15 cellular contexts compared by ENCODE assay signal in genomic region chr7:5379576-5379975, GRCh38. TPM values are rescaled to one million over a fixed set of nuclear protein-coding genes. Genes with fewer than 3 reads are reported as not detected.
DNase-seq lines count a peak whose midpoint lies in the region; ATAC-seq, FAIRE-seq and TF ChIP-seq lines count a peak whose summit lies in the region.
"Had no signal": no experiment of that assay in that cellular context is flagged by ENCODE, and none has a peak within 500 bp of the region (broad histone marks: within the 10 kb centered on the region; RNA-seq: fewer than 3 reads in every experiment).

No MANE protein-coding gene starts in this region.

- TF ChIP-seq EP300 in HepG2 (IDR thresholded peaks at IDR 0.05; ENCODE audit: low read depth in 2 of 2, low read length in 2 of 2) (no peak), HepG2 (CRISPR knock-in tag; IDR thresholded peaks at IDR 0.05; ENCODE audit: borderline replicate concordance) (no peak), sigmoid colon (IDR thresholded peaks at IDR 0.05) (no peak)

- in situ Hi-C loops in HepG2 (cut with HindIII; ENCODE audit: extremely low pct_ligation_motif_present, low pct_unique_long_range_greater_than_20kb), result no loop called here

- peaks cover 60% of the 10 kb centered on the region; the same call in 1 of the 2 replicates for H4K20me1 ChIP-seq in HepG2 (ENCODE audit: insufficient read depth, low read length)

- peaks cover 47% of the 10 kb centered on the region for H3K79me2 ChIP-seq in HepG2 (ENCODE audit: insufficient read depth, low read length)

- H3K27me3 ChIP-seq in HepG2 (ENCODE audit: control insufficient read depth in 1 of 2, insufficient read depth in 2 of 2, low read length in 2 of 2), result no peaks in the 10 kb centered on the region
- no peaks in the 10 kb centered on the region for H3K27me3 ChIP-seq in right lobe of liver
- H3K27me3 ChIP-seq in sigmoid colon, result no peaks in the 10 kb centered on the region

- intact Hi-C loops in HepG2 (cut with micrococcal nuclease; ENCODE audit: unreplicated experiment) (no loop called here), right lobe of liver (cut with DNase I) (no loop called here), sigmoid colon (cut with DNase I) (no loop called here)

- peaks cover 10% of the 10 kb centered on the region; the same call in 1 of the 2 replicates for H3K4me1 ChIP-seq in HepG2 (ENCODE audit: insufficient read depth, low read length)
- H3K4me1 ChIP-seq in right lobe of liver, result peaks cover 0 to 8% (median 0%) of the 10 kb centered on the region in 4 donors
- H3K4me1 ChIP-seq in sigmoid colon, result peaks cover 0 to 81% (median 74%) of the 10 kb centered on the region in 4 donors

- no peak for DNase-seq in HepG2 (ENCODE audit: low spot score)
- DNase-seq in right lobe of liver, result no peak
- DNase-seq in left kidney (ENCODE audit: low read depth, low spot score), result peak; percentile 56
- no peak for DNase-seq in sigmoid colon
- DNase-seq in AG20443 (ENCODE audit: low spot score), result no peak
- DNase-seq in NCI-H2171 (lab: John Stamatoyannopoulos, UW), result no peak
- no peak for DNase-seq in NAMALWA (ENCODE audit: low spot score)
- DNase-seq: 8988T; ACHN; C1 segment of cervical spinal cord; Calu3; CD4-positive, alpha-beta T cell; DMS 273 treated with DMSO at 0.1 percent for 48 hours; HCEC 1CT had no signal

- H3K9me3 ChIP-seq in HepG2 (ENCODE audit: low read length), result no peaks in the 10 kb centered on the region
- no peaks in the 10 kb centered on the region for H3K9me3 ChIP-seq in right lobe of liver
- no peaks in the 10 kb centered on the region for H3K9me3 ChIP-seq in sigmoid colon

- no peak for TF ChIP-seq RAD21 in HepG2 (CRISPR knock-in tag; IDR thresholded peaks at IDR 0.05)

- BruUV-seq in HepG2 (replicated peaks; lab: Mats Ljungman, UMichigan), result no TSS peak

- no peak for FAIRE-seq in HepG2 (lab: Jason Lieb, UNC)
- FAIRE-seq: HTR-8/SVneo had no signal

- WGBS in HepG2 (ENCODE audit: low lambda C conversion rate), result 100% methylated on average over 10 of the region's 18 CpGs
- WGBS in right lobe of liver (ENCODE audit: insufficient coverage, low coverage, low lambda C conversion rate, missing lambda C conversion rate), result 93% methylated on average over 7 of the region's 18 CpGs
- 84 to 89% methylated on average over 18 of the region's 18 CpGs for WGBS in sigmoid colon, 2 donors

- no peak overlapping the region for H3K4me3 ChIP-seq in HepG2 (replicated peaks in 1 of 3; ENCODE audit: insufficient read depth in 1 of 3, low read depth in 2 of 3, low read length in 3 of 3)
- H3K4me3 ChIP-seq in right lobe of liver, result no peak overlapping the region
- no peak overlapping the region for H3K4me3 ChIP-seq in sigmoid colon

- no peak overlapping the region for H3K4me2 ChIP-seq in HepG2 (ENCODE audit: low read depth, low read length)

- CTCF ChIA-PET in HepG2 (lab: Yijun Ruan, JAX; ENCODE audit: low intra/inter-chr PET ratio, low total read pairs), result no interaction called here

- H3K36me3 ChIP-seq in HepG2 (replicated peaks in 1 of 2; ENCODE audit: control insufficient read depth in 1 of 2, insufficient read depth in 2 of 2, low read length in 2 of 2), result peaks cover 34 to 56% of the 10 kb centered on the region in 2 experiments; a peak in 4 of 5 replicates
- H3K36me3 ChIP-seq in right lobe of liver, result peaks cover 0 to 32% (median 13%) of the 10 kb centered on the region in 4 donors
- H3K36me3 ChIP-seq in sigmoid colon, result peaks cover 11 to 39% (median 30%) of the 10 kb centered on the region in 4 donors

- H3K27ac ChIP-seq in HepG2 (ENCODE audit: extremely low read length, insufficient read depth, low read length), result no peak overlapping the region
- no peak overlapping the region for H3K27ac ChIP-seq in right lobe of liver
- H3K27ac ChIP-seq in sigmoid colon, result peak overlapping the region in 3 of 4 donors; percentile 37 to 70 (median 64)

- ATAC-seq in HepG2 (no peak), right lobe of liver (no peak)

- no peak overlapping the region for H3K9ac ChIP-seq in HepG2 (ENCODE audit: insufficient read depth, low read depth, low read length)

- POLR2A ChIA-PET in HepG2 (lab: Yijun Ruan, JAX), result no interaction called here

- no peak overlapping the region for H2AFZ ChIP-seq in HepG2 (ENCODE audit: low read length)

- TF ChIP-seq POLR2A in HepG2 (IDR thresholded peaks at IDR 0.05; ENCODE audit: insufficient read depth in 1 of 2, low read depth in 2 of 2, low read length in 2 of 2) (no peak), right lobe of liver (IDR thresholded peaks at IDR 0.05) (no peak), sigmoid colon (IDR thresholded peaks at IDR 0.05) (no peak)

- TF ChIP-seq CTCF in HepG2 (CRISPR knock-in tag; IDR thresholded peaks at IDR 0.05), result no peak
- no peak for TF ChIP-seq CTCF in right lobe of liver (IDR thresholded peaks at IDR 0.05)
- no peak for TF ChIP-seq CTCF in sigmoid colon (IDR thresholded peaks at IDR 0.05)

TF ChIP-seq in HepG2, 621 proteins besides CTCF, POLR2A, EP300 and RAD21 (continues in another document):
- TF ChIP-seq RBFOX2 (IDR thresholded peaks at IDR 0.05; ENCODE audit: low read depth, low read length) (0 out of 2 replicates have a peak, but pooled peaks have one; percentile 23), ZXDC (CRISPR knock-in tag; IDR thresholded peaks at IDR 0.05) (no peak), RBM22 (optimal IDR thresholded peaks at IDR 0.05; ENCODE audit: low read length) (peak; percentile 53), ZNF550 (CRISPR knock-in tag; IDR thresholded peaks at IDR 0.05; ENCODE audit: borderline replicate concordance) (no peak), FOXA1 (IDR thresholded peaks at IDR 0.05) (no peak), FOXA1 (CRISPR knock-in tag; IDR thresholded peaks at IDR 0.05) (no peak), ZFY (CRISPR knock-in tag; IDR thresholded peaks at IDR 0.05) (no peak), ZNF704 (CRISPR knock-in tag; IDR thresholded peaks at IDR 0.05; ENCODE audit: borderline replicate concordance) (no peak), LBX2 (CRISPR knock-in tag; IDR thresholded peaks at IDR 0.05; ENCODE audit: borderline replicate concordance) (no peak), AGO2 (optimal IDR thresholded peaks at IDR 0.05; ENCODE audit: low read depth, low read length) (peak; percentile 77)

RNA-seq across cellular contexts. Expression of gene TNRC18, which starts 44.1 kb away (rescaled TPM):
- total RNA-seq in HepG2 (2016; rRNA removed; fragmentation: Illumina TruSeq; extraction: Trizol) (12.8 and 17.4 TPM in 2 replicates), right lobe of liver (10 to 100 TPM; 27.0 to 36.9 (median 30.5) TPM), sigmoid colon (100 to 1,000 TPM in 1 of 4 donors, 10 to 100 TPM in 3; 32.5 to 187 (median 59.9) TPM)
- 4.9 and 7.1 TPM in 2 replicates for total RNA-seq in HepG2 (2016; cell fraction: cytosol; rRNA removed; fragmentation: Illumina TruSeq; extraction: Trizol; ENCODE audit: low read depth)
- 12.8 and 21.5 TPM in 2 replicates for total RNA-seq in HepG2 (2016; cell fraction: insoluble cytoplasmic fraction; rRNA removed; fragmentation: Illumina TruSeq; extraction: Trizol)
- 4.9 and 5.6 TPM in 2 replicates for total RNA-seq in HepG2 (2016; cell fraction: membrane; rRNA removed; fragmentation: Illumina TruSeq; extraction: Trizol)
- total RNA-seq in HepG2 (2016; cell fraction: nucleus; rRNA removed; fragmentation: Illumina TruSeq; extraction: Trizol), result 28.3 and 34.0 TPM in 2 replicates
- polyA plus RNA-seq in HepG2 (2011; rRNA removed) (10.9 and 11.7 TPM in 2 replicates), sigmoid colon (10 to 100 TPM; 12.6 to 61.8 (median 19.9) TPM)
- polyA plus RNA-seq in HepG2 (2011; cell fraction: cytosol; rRNA removed), result 8.6 and 11.8 TPM in 2 replicates
- 65.7 and 102 TPM in 2 replicates for polyA plus RNA-seq in HepG2 (2011; cell fraction: nucleus; rRNA removed)
- 40.6 and 53.7 TPM in 2 replicates for polyA plus RNA-seq in HepG2 (2012)
- polyA plus RNA-seq in HepG2 (2016; cell fraction: cytosol; fragmentation: Illumina TruSeq; extraction: Trizol; ENCODE audit: low read depth), result 0.71 and 1.3 TPM in 2 replicates
- 16.6 and 19.8 TPM in 2 replicates for polyA plus RNA-seq in HepG2 (2016; cell fraction: insoluble cytoplasmic fraction; fragmentation: Illumina TruSeq; extraction: Trizol; ENCODE audit: low read depth)
- 0.82 and 1.2 TPM in 2 replicates for polyA plus RNA-seq in HepG2 (2016; cell fraction: membrane; fragmentation: Illumina TruSeq; extraction: Trizol; ENCODE audit: low read depth)
- 58.8 and 59.2 TPM in 2 replicates for polyA plus RNA-seq in HepG2 (2016; cell fraction: nucleus; fragmentation: Illumina TruSeq; extraction: Trizol; ENCODE audit: insufficient read depth, low read depth)
- 11.2 and 51.4 TPM in 2 replicates for polyA minus RNA-seq in HepG2 (2011; rRNA and poly(A)+ RNA removed; ENCODE audit: low replicate concordance)
- 44.7 and 49.3 TPM in 2 replicates for polyA minus RNA-seq in HepG2 (2011; cell fraction: cytosol; rRNA and poly(A)+ RNA removed)
- polyA minus RNA-seq in HepG2 (2011; cell fraction: nucleus; rRNA and poly(A)+ RNA removed), result 49.2 and 54.8 TPM in 2 replicates

Comparison
In these comparisons a context has a peak if more than half of its experiments do, and no peak if none do; other contexts are left out.
1. H3K27ac ChIP-seq: peak in sigmoid colon (3 of 4); none in HepG2 (single experiment) and right lobe of liver (0 of 3).